Comparison of ENCODE assay signal across 10 cellular contexts in the genomic region with DNA sequence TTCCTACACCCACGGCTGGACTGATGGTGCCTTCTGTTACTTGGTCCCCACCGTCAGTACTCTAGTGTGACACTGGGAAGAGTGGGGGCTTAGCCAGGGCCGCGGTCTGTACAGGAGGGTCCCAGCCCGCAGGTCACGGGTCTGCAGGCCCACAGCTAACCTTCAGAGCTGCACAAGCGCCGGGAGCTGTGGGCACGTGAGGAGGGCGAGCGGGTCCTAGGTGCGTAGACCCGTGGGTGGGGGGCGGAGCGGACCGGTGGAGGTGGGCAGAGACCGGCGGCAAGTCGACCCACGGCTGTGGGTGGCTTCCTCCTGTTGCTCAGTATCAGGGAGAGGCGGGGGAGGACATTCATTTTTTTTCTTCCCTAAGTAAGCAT. TPM values are rescaled to one million over a fixed set of nuclear protein-coding genes. Genes with fewer than 3 reads are reported as not detected.
DNase-seq lines count a peak whose midpoint lies in the region; ATAC-seq and TF ChIP-seq lines count a peak whose summit lies in the region.
"Had no signal": no experiment of that assay in that cellular context is flagged by ENCODE, and none has a peak within 500 bp of the region (broad histone marks: within the 10 kb centered on the region; RNA-seq: fewer than 3 reads in every experiment).

No MANE protein-coding gene starts in this region.

- POLR2A ChIA-PET in CD8-positive, alpha-beta T cell (lab: Charles Lee) = no interaction called here

- H3K9me3 Mint-ChIP-seq in stimulated activated naive CD8-positive, alpha-beta T cell treated with anti-CD3 and anti-CD28 coated beads, Interleukin-15, Interleukin-2, amounts not matched to agents 100 ng/mL and 50 ng/mL, for 24 hours = no peaks in the 10 kb centered on the region
- H3K9me3 Mint-ChIP-seq in CD8-positive, alpha-beta T cell = no peaks in the 10 kb centered on the region

- no peak overlapping the region for H3K27ac Mint-ChIP-seq in stimulated activated naive CD8-positive, alpha-beta T cell treated with anti-CD3 and anti-CD28 coated beads, Interleukin-15, Interleukin-2, amounts not matched to agents 100 ng/mL and 50 ng/mL, for 24 hours
- no peak overlapping the region for H3K27ac Mint-ChIP-seq in CD8-positive, alpha-beta T cell

- CTCF ChIA-PET in CD8-positive, alpha-beta T cell (lab: Charles Lee) = no interaction called here

- H3K27me3 ChIP-seq in CD8-positive, alpha-beta T cell (ENCODE audit: insufficient read depth, low read length) = peaks cover 9% of the 10 kb centered on the region

- intact Hi-C loops in CD8-positive, alpha-beta T cell (cut with DNase I, micrococcal nuclease) = no loop called here

- H3K4me3 ChIP-seq in fibroblast of pulmonary artery (replicated peaks; ENCODE audit: low read depth, low read length) = peak overlapping the region; percentile 78
- H3K4me3 ChIP-seq in CD8-positive, alpha-beta T cell (ENCODE audit: low read depth, low read length) = no peak overlapping the region

- ATAC-seq in stimulated activated naive CD8-positive, alpha-beta T cell treated with anti-CD3 and anti-CD28 coated beads, Interleukin-15, Interleukin-2, amounts not matched to agents 100 U/mL and 50 U/mL, for 24 hours = no peak
- ATAC-seq in omental fat pad (ENCODE audit: low FRiP score) = peak; percentile 39
- ATAC-seq in CD8-positive, alpha-beta T cell = no peak
- no peak for ATAC-seq in GM21717 (IDR thresholded peaks at IDR 0.05; ENCODE audit: unreplicated experiment)

- TF ChIP-seq CTCF in fibroblast of pulmonary artery (IDR thresholded peaks at IDR 0.05; ENCODE audit: low read length, missing control alignments) = no peak
- TF ChIP-seq CTCF in omental fat pad (IDR thresholded peaks at IDR 0.05) = no peak
- TF ChIP-seq CTCF in CD8-positive, alpha-beta T cell (IDR thresholded peaks at IDR 0.05) = no peak

- peak overlapping the region; percentile 48 for H3K4me3 Mint-ChIP-seq in stimulated activated naive CD8-positive, alpha-beta T cell treated with anti-CD3 and anti-CD28 coated beads, Interleukin-15, Interleukin-2, amounts not matched to agents 100 ng/mL and 50 ng/mL, for 24 hours
- no peak overlapping the region for H3K4me3 Mint-ChIP-seq in CD8-positive, alpha-beta T cell

- H3K4me1 ChIP-seq in CD8-positive, alpha-beta T cell (ENCODE audit: insufficient read depth, low read length) = no peaks in the 10 kb centered on the region
- H3K4me1 ChIP-seq: BE2C had no signal

- no peaks in the 10 kb centered on the region for H3K36me3 ChIP-seq in CD8-positive, alpha-beta T cell (ENCODE audit: insufficient read depth, low read length)
- H3K36me3 ChIP-seq: BE2C had no signal

- H3K27me3 Mint-ChIP-seq in stimulated activated naive CD8-positive, alpha-beta T cell treated with anti-CD3 and anti-CD28 coated beads, Interleukin-15, Interleukin-2, amounts not matched to agents 100 ng/mL and 50 ng/mL, for 24 hours = peaks cover 87% of the 10 kb centered on the region
- H3K27me3 Mint-ChIP-seq in CD8-positive, alpha-beta T cell (ENCODE audit: low read depth) = peaks cover 61% of the 10 kb centered on the region

- H3K4me1 Mint-ChIP-seq in stimulated activated naive CD8-positive, alpha-beta T cell treated with anti-CD3 and anti-CD28 coated beads, Interleukin-15, Interleukin-2, amounts not matched to agents 100 ng/mL and 50 ng/mL, for 24 hours (ENCODE audit: low read depth) = peaks cover 13% of the 10 kb centered on the region
- H3K4me1 Mint-ChIP-seq in CD8-positive, alpha-beta T cell (ENCODE audit: low read depth) = peaks cover 9% of the 10 kb centered on the region

- DNase-seq in stimulated activated naive CD8-positive, alpha-beta T cell treated with anti-CD3 and anti-CD28 coated beads, Interleukin-15, Interleukin-2, amounts not matched to agents 100 U/mL and 50 U/mL, for 24 hours = no peak
- no peak for DNase-seq in fibroblast of pulmonary artery (ENCODE audit: low read depth)
- DNase-seq in omental fat pad (ENCODE audit: low spot score) = no peak
- DNase-seq in CD8-positive, alpha-beta T cell = no peak
- DNase-seq in AG20443 (ENCODE audit: low spot score) = no peak
- no peak for DNase-seq in HCEC 1CT
- DNase-seq: BE2C, NCI-H1694 treated with DMSO at 0.1 percent for 48 hours had no signal

- H3K36me3 Mint-ChIP-seq in stimulated activated naive CD8-positive, alpha-beta T cell treated with anti-CD3 and anti-CD28 coated beads, Interleukin-15, Interleukin-2, amounts not matched to agents 100 ng/mL and 50 ng/mL, for 24 hours (ENCODE audit: low read depth) = no peaks in the 10 kb centered on the region
- no peaks in the 10 kb centered on the region for H3K36me3 Mint-ChIP-seq in CD8-positive, alpha-beta T cell

- H3K27ac ChIP-seq in CD8-positive, alpha-beta T cell (ENCODE audit: low read depth, low read length) = no peak overlapping the region

- no peaks in the 10 kb centered on the region for H3K9me3 ChIP-seq in CD8-positive, alpha-beta T cell (ENCODE audit: low read length)
- H3K9me3 ChIP-seq: BE2C had no signal

RNA-seq across cellular contexts. Expression of a gene that starts 1.2 kb away (rescaled TPM):
- 10 to 100 TPM in 1 of 4 donors, 1 to 10 TPM in 3; 3.5 to 21.7 (median 7.0) TPM for total RNA-seq in omental fat pad
- not detected for total RNA-seq in CD8-positive, alpha-beta T cell

Comparison
In these comparisons a context has a peak if more than half of its experiments do, and no peak if none do; other contexts are left out.
1. RNA of a gene that starts 1.2 kb away (total RNA-seq): 3.5 to 21.7 TPM in omental fat pad; not detected in CD8-positive, alpha-beta T cell; every median in the first group is over 4 times any median in the second.